In the genomic region with DNA sequence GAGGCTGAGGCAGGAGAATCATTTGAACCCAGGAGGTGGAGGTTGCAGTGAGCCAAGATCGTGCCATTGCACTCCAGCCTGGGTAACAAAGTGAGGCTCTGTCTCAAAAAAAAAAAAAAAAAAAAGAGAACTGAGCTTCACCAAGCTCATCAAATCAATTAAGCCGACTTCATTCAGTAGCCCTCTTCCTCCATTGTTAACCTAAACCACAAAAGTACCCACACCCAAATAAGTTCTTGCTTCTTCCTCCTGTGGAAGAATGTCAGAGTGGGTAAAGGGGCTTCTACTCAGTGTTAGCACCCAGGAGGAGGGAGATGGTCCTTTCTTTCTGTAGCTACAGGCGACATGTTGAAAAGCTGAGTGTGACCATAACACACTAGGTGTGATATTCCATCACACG, we compare ENCODE assay signal across 29 cellular contexts. TPM values are rescaled to one million over a fixed set of nuclear protein-coding genes. Genes with fewer than 3 reads are reported as not detected.
"Had no signal": no experiment of that assay in that cellular context is flagged by ENCODE, and none has a peak within 500 bp of the region (broad histone marks: within the 10 kb centered on the region; RNA-seq: fewer than 3 reads in every experiment).

No MANE protein-coding gene starts in this region.

- DNase-seq: effector CD8-positive, alpha-beta T cell; endodermal cell; foreskin fibroblast; gastrocnemius medialis; head of caudate nucleus; left ventricle myocardium superior; lower lobe of right lung; right lobe of liver; stimulated activated CD4-positive, alpha-beta T cell treated with anti-CD3 and anti-CD28 coated beads, Interleukin-12 subunit alpha, Interleukin-12 subunit beta, amount 100 ng/mL, for 4 hours; stimulated activated CD4-positive, alpha-beta T cell treated with anti-CD3 and anti-CD28 coated beads, Interleukin-2, amount 100 ng/mL, for 24 hours; stimulated activated CD4-positive, alpha-beta T cell treated with anti-CD3 and anti-CD28 coated beads, Interleukin-4, amount 100 ng/mL, for 24 hours; stimulated activated naive CD4-positive, alpha-beta T cell treated with Interleukin-2 at 50 U/mL for 16 hours; stomach; thyroid gland had no signal

- H3K27me3 ChIP-seq: gastrocnemius medialis, neural progenitor cell, right lobe of liver, stomach, thyroid gland had no signal

- H3K4me1 Mint-ChIP-seq: nephron had no signal

- H3K36me3 ChIP-seq: gastrocnemius medialis, lower lobe of right lung, neural progenitor cell, right lobe of liver, stomach, thyroid gland had no signal

- H3K4me3 Mint-ChIP-seq: dendritic cell treated with granulocyte-macrophage colony-stimulating factor and Interleukin-4, amounts not matched to agents 40 ng/mL and 50 ng/mL, for 4 days; endodermal cell; nephron; neural progenitor cell; stimulated activated effector memory CD8-positive, alpha-beta T cell treated with anti-CD3 and anti-CD28 coated beads, Interleukin-12 subunit alpha, Interleukin-12 subunit beta, amount 100 ng/mL, for 72 hours; type B pancreatic cell had no signal

- H3K9me3 ChIP-seq: gastrocnemius medialis, lower lobe of right lung, right lobe of liver, stomach, thyroid gland had no signal

- H3K79me2 ChIP-seq: parathyroid adenoma had no signal

- H3K9ac ChIP-seq: neural progenitor cell, parathyroid adenoma had no signal

- H3K27me3 Mint-ChIP-seq: progenitor cell of endocrine pancreas, type B pancreatic cell had no signal

- H3K27ac Mint-ChIP-seq: dendritic cell treated with granulocyte-macrophage colony-stimulating factor and Interleukin-4, amounts not matched to agents 40 ng/mL and 50 ng/mL, for 4 days; endodermal cell; nephron; neural progenitor cell; progenitor cell of endocrine pancreas; type B pancreatic cell had no signal

- H3K9me3 Mint-ChIP-seq: dendritic cell treated with granulocyte-macrophage colony-stimulating factor and Interleukin-4, amounts not matched to agents 40 ng/mL and 50 ng/mL, for 4 days; endodermal cell; nephron; neural progenitor cell had no signal

- FAIRE-seq: keratinocyte had no signal

- H3K4me2 ChIP-seq: neural progenitor cell, smooth muscle cell had no signal

- H2AFZ ChIP-seq: neural progenitor cell, parathyroid adenoma had no signal

- H3K36me3 Mint-ChIP-seq: neural progenitor cell; stimulated activated effector memory CD8-positive, alpha-beta T cell treated with anti-CD3 and anti-CD28 coated beads, Interleukin-12 subunit alpha, Interleukin-12 subunit beta, amount 100 ng/mL, for 72 hours; type B pancreatic cell had no signal

- H3K27ac ChIP-seq: epithelial cell of prostate, gastrocnemius medialis, lower lobe of right lung, neural progenitor cell, parathyroid adenoma, right lobe of liver, stomach, thyroid gland had no signal

- ATAC-seq: esophagus mucosa; gastrocnemius medialis; left ventricle myocardium superior; lower lobe of right lung; right lobe of liver; stimulated activated effector memory CD8-positive, alpha-beta T cell treated with anti-CD3 and anti-CD28 coated beads, Interleukin-12 subunit alpha, Interleukin-12 subunit beta, amount 100 ng/mL, for 72 hours had no signal

- H3K4me3 ChIP-seq: gastrocnemius medialis, lower lobe of right lung, neural progenitor cell, right lobe of liver, smooth muscle cell, stomach, thyroid gland had no signal

- H3K4me1 ChIP-seq: gastrocnemius medialis, lower lobe of right lung, parathyroid adenoma, right lobe of liver, stomach, thyroid gland had no signal

RNA-seq across cellular contexts. Expression of a gene that starts 58.6 kb away (rescaled TPM):
- total RNA-seq: esophagus mucosa, gastrocnemius medialis, glomerular endothelial cell, left ventricle myocardium superior, lower lobe of right lung, right lobe of liver, stomach, subcutaneous adipose tissue, temporal lobe, urinary bladder had no signal
